Comparison of ENCODE assay signal across 8 cellular contexts in the genomic region with DNA sequence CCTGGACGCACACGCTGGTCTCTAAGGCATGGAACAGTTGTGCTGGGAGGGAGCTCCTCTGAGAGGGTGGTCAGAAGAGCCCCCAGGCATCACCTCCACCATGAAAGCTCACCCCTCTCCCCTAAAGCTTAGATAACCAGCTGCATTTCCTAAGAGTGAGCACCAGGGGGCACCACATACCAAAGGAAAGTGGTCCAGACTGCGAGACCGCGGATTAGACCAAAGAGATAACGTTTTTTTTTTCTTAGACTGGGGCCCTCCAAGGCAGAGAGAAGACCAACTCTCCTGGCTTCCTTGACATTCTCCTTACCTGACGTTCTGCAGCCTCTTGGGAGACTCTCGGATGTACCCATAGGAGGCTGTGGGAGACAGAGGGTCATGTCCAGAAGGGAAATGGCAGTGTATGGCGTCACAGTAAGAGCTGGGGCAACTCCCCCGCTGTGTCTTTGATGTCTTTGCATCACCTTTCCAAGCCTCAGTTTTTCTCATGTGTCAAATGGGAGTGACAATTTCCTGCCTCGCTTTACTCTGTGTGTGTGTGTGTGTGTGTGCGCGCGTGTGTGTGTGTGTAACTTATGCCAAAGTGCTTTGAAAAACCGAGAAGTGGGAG. TPM values are rescaled to one million over a fixed set of nuclear protein-coding genes. Genes with fewer than 3 reads are reported as not detected.
A peak's percentile ranks its signal among the peaks of the same experiment; 100 is the strongest.
DNase-seq lines count a peak whose midpoint lies in the region; ATAC-seq, FAIRE-seq and TF ChIP-seq lines count a peak whose summit lies in the region.

No MANE protein-coding gene starts in this region.

- H3K4me1 ChIP-seq in HepG2 (ENCODE audit: insufficient read depth, low read length): 0 out of 2 replicates have a peak, but pooled peaks cover 4% of the 10 kb centered on the region

- no peaks in the 10 kb centered on the region for H3K9me3 ChIP-seq in HepG2 (ENCODE audit: low read length)

- H4K20me1 ChIP-seq in HepG2 (ENCODE audit: insufficient read depth, low read length): no peaks in the 10 kb centered on the region

- in situ Hi-C loops in HepG2 (cut with HindIII; ENCODE audit: extremely low pct_ligation_motif_present, low pct_unique_long_range_greater_than_20kb): no loop called here

- no peaks in the 10 kb centered on the region for H3K79me2 ChIP-seq in HepG2 (ENCODE audit: insufficient read depth, low read length)

- WGBS in HepG2 (ENCODE audit: low lambda C conversion rate): 30% methylated on average over 15 of the region's 15 CpGs

- TF ChIP-seq EP300 in HepG2 (IDR thresholded peaks at IDR 0.05; ENCODE audit: low read depth in 2 of 2, low read length in 2 of 2) (no peak), HepG2 (CRISPR knock-in tag; IDR thresholded peaks at IDR 0.05; ENCODE audit: borderline replicate concordance) (no peak)

- peak; percentile 81 for TF ChIP-seq RAD21 in HepG2 (CRISPR knock-in tag; IDR thresholded peaks at IDR 0.05)

- FAIRE-seq in HepG2 (lab: Jason Lieb, UNC): peak; percentile 78

- BruUV-seq in HepG2 (replicated peaks; lab: Mats Ljungman, UMichigan): no TSS peak

- H3K4me3 ChIP-seq in HepG2 (replicated peaks in 1 of 3; ENCODE audit: insufficient read depth in 1 of 3, low read depth in 2 of 3, low read length in 3 of 3): no peak overlapping the region

- peak; percentile 90 for TF ChIP-seq CTCF in HepG2 (CRISPR knock-in tag; IDR thresholded peaks at IDR 0.05)

- H3K27me3 ChIP-seq in HepG2 (ENCODE audit: control insufficient read depth in 1 of 2, insufficient read depth in 2 of 2, low read length in 2 of 2): peaks cover 0 to 1% of the 10 kb centered on the region in 2 experiments; a peak in 2 of 5 replicates

- H3K4me2 ChIP-seq in HepG2 (ENCODE audit: low read depth, low read length): peak overlapping the region; percentile 43; the same call in 1 of the 2 replicates

- peak; percentile 60 for ATAC-seq in HepG2

- intact Hi-C loops in HepG2 (cut with micrococcal nuclease; ENCODE audit: unreplicated experiment): loop anchor here (1.0 to 10.0 kb wide), 2 partner anchors 192 to 435 kb away; no protein-coding TSS in a partner anchor

- no peak for TF ChIP-seq POLR2A in HepG2 (IDR thresholded peaks at IDR 0.05; ENCODE audit: insufficient read depth in 1 of 2, low read depth in 2 of 2, low read length in 2 of 2)

- H3K36me3 ChIP-seq in HepG2 (replicated peaks in 1 of 2; ENCODE audit: control insufficient read depth in 1 of 2, insufficient read depth in 2 of 2, low read length in 2 of 2): no peaks in the 10 kb centered on the region

- CTCF ChIA-PET in HepG2 (lab: Yijun Ruan, JAX; ENCODE audit: low intra/inter-chr PET ratio, low total read pairs): interaction anchor here (1.4 to 8.2 kb wide), 2 partner anchors 128 to 191 kb away, joined by 4 to 151 read pairs; no protein-coding TSS in a partner anchor

- no peak overlapping the region for H3K27ac ChIP-seq in HepG2 (ENCODE audit: extremely low read length, insufficient read depth, low read length)

- no peak overlapping the region for H2AFZ ChIP-seq in HepG2 (ENCODE audit: low read length)

- DNase-seq in activated gamma-delta T cell treated with Interleukin-2 at 50 U/mL for 16 hours (peak; percentile 74), activated gamma-delta T cell (lab: John Stamatoyannopoulos, UW) (no peak), NCI-H2171 treated with DMSO at 0.1 percent for 48 hours (lab: John Stamatoyannopoulos, UW) (peak; percentile 84), cerebellar cortex (ENCODE audit: low spot score) (peak; percentile 82), HepG2 (ENCODE audit: low spot score) (peak; percentile 44), amniotic stem cell (lab: John Stamatoyannopoulos, UW) (no peak)
- peak; percentile 64 for DNase-seq in activated CD4-positive, alpha-beta T cell treated with anti-CD3 and anti-CD28 coated beads for 1 hour
- DNase-seq in stimulated activated CD4-positive, alpha-beta T cell treated with anti-CD3 and anti-CD28 coated beads, TNF-alpha, amount 100 ng/mL, for 1 hour (ENCODE audit: low read depth in 3 of 3, low spot score in 1 of 3): peak; percentile 54 to 62 (median 54)

- no peak overlapping the region for H3K9ac ChIP-seq in HepG2 (ENCODE audit: insufficient read depth, low read depth, low read length)

- POLR2A ChIA-PET in HepG2 (lab: Yijun Ruan, JAX): interaction anchor here (1.0 kb wide), 1 partner anchor 194 kb away, joined by 3 read pairs; no protein-coding TSS in a partner anchor

TF ChIP-seq in HepG2, 621 proteins besides CTCF, POLR2A, EP300 and RAD21 (continues in another document):
- TF ChIP-seq SMC3 (IDR thresholded peaks at IDR 0.05; ENCODE audit: low read length): peak; percentile 92
- no peak for TF ChIP-seq SNAPC2 (CRISPR knock-in tag; IDR thresholded peaks at IDR 0.05)
- no peak for TF ChIP-seq KDM5B (CRISPR knock-in tag; IDR thresholded peaks at IDR 0.05; ENCODE audit: borderline replicate concordance)
- TF ChIP-seq CCDC6 (CRISPR knock-in tag; IDR thresholded peaks at IDR 0.05): 0 out of 2 replicates have a peak, but pooled peaks have one; percentile 31
- TF ChIP-seq, protein P1, sequence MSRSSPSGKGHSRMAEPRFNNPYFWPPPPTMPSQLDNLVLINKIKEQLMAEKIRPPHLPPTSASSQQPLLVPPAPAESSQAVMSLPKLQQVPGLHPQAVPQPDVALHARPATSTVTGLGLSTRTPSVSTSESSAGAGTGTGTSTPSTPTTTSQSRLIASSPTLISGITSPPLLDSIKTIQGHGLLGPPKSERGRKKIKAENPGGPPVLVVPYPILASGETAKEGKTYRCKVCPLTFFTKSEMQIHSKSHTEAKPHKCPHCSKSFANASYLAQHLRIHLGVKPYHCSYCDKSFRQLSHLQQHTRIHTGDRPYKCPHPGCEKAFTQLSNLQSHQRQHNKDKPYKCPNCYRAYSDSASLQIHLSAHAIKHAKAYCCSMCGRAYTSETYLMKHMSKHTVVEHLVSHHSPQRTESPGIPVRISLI (CRISPR knock-in tag; IDR thresholded peaks at IDR 0.05; ENCODE audit: borderline replicate concordance): peak; percentile 89
- TF ChIP-seq ATRX (CRISPR knock-in tag; IDR thresholded peaks at IDR 0.05; ENCODE audit: borderline replicate concordance): no peak
- TF ChIP-seq, protein P2, sequence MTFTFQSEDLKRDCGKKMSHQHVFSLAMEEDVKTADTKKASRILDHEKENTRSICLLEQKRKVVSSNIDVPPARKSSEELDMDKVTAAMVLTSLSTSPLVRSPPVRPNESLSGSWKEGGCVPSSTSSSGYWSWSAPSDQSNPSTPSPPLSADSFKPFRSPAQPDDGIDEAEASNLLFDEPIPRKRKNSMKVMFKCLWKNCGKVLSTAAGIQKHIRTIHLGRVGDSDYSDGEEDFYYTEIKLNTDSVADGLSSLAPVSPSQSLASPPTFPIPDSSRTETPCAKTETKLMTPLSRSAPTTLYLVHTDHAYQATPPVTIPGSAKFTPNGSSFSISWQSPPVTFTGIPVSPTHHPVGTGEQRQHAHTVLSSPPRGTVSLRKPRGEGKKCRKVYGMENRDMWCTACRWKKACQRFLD (CRISPR knock-in tag; IDR thresholded peaks at IDR 0.05; ENCODE audit: borderline replicate concordance): no peak

RNA-seq across cellular contexts. Expression of a gene that starts 12.3 kb away (rescaled TPM):
- total RNA-seq in HepG2 (2016; rRNA removed; fragmentation: Illumina TruSeq; extraction: Trizol): 5.7 and 8.5 TPM in 2 replicates
- 3.8 and 4.0 TPM in 2 replicates for total RNA-seq in HepG2 (2016; cell fraction: cytosol; rRNA removed; fragmentation: Illumina TruSeq; extraction: Trizol; ENCODE audit: low read depth)
- total RNA-seq in HepG2 (2016; cell fraction: insoluble cytoplasmic fraction; rRNA removed; fragmentation: Illumina TruSeq; extraction: Trizol): 5.2 and 8.9 TPM in 2 replicates
- 5.8 and 6.1 TPM in 2 replicates for total RNA-seq in HepG2 (2016; cell fraction: membrane; rRNA removed; fragmentation: Illumina TruSeq; extraction: Trizol)
- 7.8 TPM in 2 replicates for total RNA-seq in HepG2 (2016; cell fraction: nucleus; rRNA removed; fragmentation: Illumina TruSeq; extraction: Trizol)
- polyA plus RNA-seq in HepG2 (2011; rRNA removed): 3.8 and 6.5 TPM in 2 replicates
- 3.4 and 4.6 TPM in 2 replicates for polyA plus RNA-seq in HepG2 (2011; cell fraction: cytosol; rRNA removed)
- 4.6 and 5.3 TPM in 2 replicates for polyA plus RNA-seq in HepG2 (2011; cell fraction: nucleus; rRNA removed)
- polyA plus RNA-seq in HepG2 (2012): 3.2 and 3.9 TPM in 2 replicates
- polyA plus RNA-seq in HepG2 (2016; cell fraction: cytosol; fragmentation: Illumina TruSeq; extraction: Trizol; ENCODE audit: low read depth): 3.7 and 4.5 TPM in 2 replicates
- polyA plus RNA-seq in HepG2 (2016; cell fraction: insoluble cytoplasmic fraction; fragmentation: Illumina TruSeq; extraction: Trizol; ENCODE audit: low read depth): 2.8 and 3.6 TPM in 2 replicates
- 3.5 and 3.9 TPM in 2 replicates for polyA plus RNA-seq in HepG2 (2016; cell fraction: membrane; fragmentation: Illumina TruSeq; extraction: Trizol; ENCODE audit: low read depth)
- 11.8 and 14.2 TPM in 2 replicates for polyA plus RNA-seq in HepG2 (2016; cell fraction: nucleus; fragmentation: Illumina TruSeq; extraction: Trizol; ENCODE audit: insufficient read depth, low read depth)
- polyA minus RNA-seq in HepG2 (2011; rRNA and poly(A)+ RNA removed; ENCODE audit: low replicate concordance): 2.1 and 8.3 TPM in 2 replicates
- 4.3 TPM in 2 replicates for polyA minus RNA-seq in HepG2 (2011; cell fraction: cytosol; rRNA and poly(A)+ RNA removed)
- 2.4 and 3.1 TPM in 2 replicates for polyA minus RNA-seq in HepG2 (2011; cell fraction: nucleus; rRNA and poly(A)+ RNA removed)

RNA-seq across cellular contexts. Expression of a gene that starts 56.5 kb away (rescaled TPM):
- total RNA-seq in HepG2 (2016; rRNA removed; fragmentation: Illumina TruSeq; extraction: Trizol): 2.1 and 4.4 TPM in 2 replicates
- 0.91 and 1.6 TPM in 2 replicates for total RNA-seq in HepG2 (2016; cell fraction: cytosol; rRNA removed; fragmentation: Illumina TruSeq; extraction: Trizol; ENCODE audit: low read depth)
- total RNA-seq in HepG2 (2016; cell fraction: insoluble cytoplasmic fraction; rRNA removed; fragmentation: Illumina TruSeq; extraction: Trizol): 1.5 and 4.4 TPM in 2 replicates
- total RNA-seq in HepG2 (2016; cell fraction: membrane; rRNA removed; fragmentation: Illumina TruSeq; extraction: Trizol): 3.0 and 3.1 TPM in 2 replicates
- 4.5 and 6.1 TPM in 2 replicates for total RNA-seq in HepG2 (2016; cell fraction: nucleus; rRNA removed; fragmentation: Illumina TruSeq; extraction: Trizol)
- 10.2 and 13.3 TPM in 2 replicates for polyA plus RNA-seq in HepG2 (2011; rRNA removed)
- 5.9 and 6.0 TPM in 2 replicates for polyA plus RNA-seq in HepG2 (2011; cell fraction: cytosol; rRNA removed)
- 13.5 and 13.6 TPM in 2 replicates for polyA plus RNA-seq in HepG2 (2011; cell fraction: nucleus; rRNA removed)
- 11.8 and 14.1 TPM in 2 replicates for polyA plus RNA-seq in HepG2 (2012)
- 1.7 and 2.0 TPM in 2 replicates for polyA plus RNA-seq in HepG2 (2016; cell fraction: cytosol; fragmentation: Illumina TruSeq; extraction: Trizol; ENCODE audit: low read depth)
- polyA plus RNA-seq in HepG2 (2016; cell fraction: insoluble cytoplasmic fraction; fragmentation: Illumina TruSeq; extraction: Trizol; ENCODE audit: low read depth): 2.8 and 3.9 TPM in 2 replicates
- polyA plus RNA-seq in HepG2 (2016; cell fraction: membrane; fragmentation: Illumina TruSeq; extraction: Trizol; ENCODE audit: low read depth): 2.4 and 3.0 TPM in 2 replicates
- polyA plus RNA-seq in HepG2 (2016; cell fraction: nucleus; fragmentation: Illumina TruSeq; extraction: Trizol; ENCODE audit: insufficient read depth, low read depth): 13.6 and 13.9 TPM in 2 replicates
- polyA minus RNA-seq in HepG2 (2011; rRNA and poly(A)+ RNA removed; ENCODE audit: low replicate concordance): 2.7 and 12.2 TPM in 2 replicates
- 4.0 and 5.3 TPM in 2 replicates for polyA minus RNA-seq in HepG2 (2011; cell fraction: cytosol; rRNA and poly(A)+ RNA removed)
- 4.2 and 4.5 TPM in 2 replicates for polyA minus RNA-seq in HepG2 (2011; cell fraction: nucleus; rRNA and poly(A)+ RNA removed)

Comparison
In these comparisons a context has a peak if more than half of its experiments do, and no peak if none do; other contexts are left out.
1. DNase-seq: peak in activated gamma-delta T cell treated with Interleukin-2 at 50 U/mL for 16 hours (single experiment), NCI-H2171 treated with DMSO at 0.1 percent for 48 hours (single experiment), activated CD4-positive, alpha-beta T cell treated with anti-CD3 and anti-CD28 coated beads for 1 hour (single experiment), cerebellar cortex (single experiment), HepG2 (single experiment) and stimulated activated CD4-positive, alpha-beta T cell treated with anti-CD3 and anti-CD28 coated beads, TNF-alpha, amount 100 ng/mL, for 1 hour (3 of 3); none in activated gamma-delta T cell (single experiment) and amniotic stem cell (single experiment).